22 cellular contexts compared by ENCODE assay signal in the genomic region with DNA sequence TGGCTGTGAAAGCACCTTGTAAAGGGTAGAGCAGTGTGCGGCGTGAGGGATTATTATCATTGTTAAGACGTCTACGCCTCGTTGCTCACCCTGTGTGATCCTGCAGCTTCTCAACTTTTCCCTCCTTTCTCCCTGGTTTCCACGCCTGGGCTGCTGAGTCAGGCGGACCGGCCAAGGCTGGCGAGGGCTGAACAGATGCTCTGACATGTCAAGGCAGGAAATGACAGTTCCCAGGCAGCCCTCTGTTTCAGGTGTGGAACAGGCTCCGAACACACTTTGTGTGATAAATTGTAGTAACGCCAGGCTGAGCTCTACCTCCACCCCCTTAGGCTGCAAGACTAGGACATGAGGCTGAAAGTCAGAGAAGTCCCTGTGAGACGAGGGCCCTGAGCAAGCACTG. TPM values are rescaled to one million over a fixed set of nuclear protein-coding genes. Genes with fewer than 3 reads are reported as not detected.
DNase-seq lines count a peak whose midpoint lies in the region; ATAC-seq, FAIRE-seq and TF ChIP-seq lines count a peak whose summit lies in the region.
"Had no signal": no experiment of that assay in that cellular context is flagged by ENCODE, and none has a peak within 500 bp of the region (broad histone marks: within the 10 kb centered on the region; RNA-seq: fewer than 3 reads in every experiment).

No MANE protein-coding gene starts in this region.

- H3K9me3 ChIP-seq in HepG2 (ENCODE audit: low read length), result no peaks in the 10 kb centered on the region
- no peaks in the 10 kb centered on the region for H3K9me3 ChIP-seq in right lobe of liver
- H3K9me3 ChIP-seq: BE2C, HAP-1 had no signal

- POLR2A ChIA-PET in HepG2 (lab: Yijun Ruan, JAX), result no interaction called here

- peaks cover 72% of the 10 kb centered on the region for H3K4me1 ChIP-seq in HepG2 (ENCODE audit: insufficient read depth, low read length)
- no peaks in the 10 kb centered on the region for H3K4me1 ChIP-seq in right lobe of liver

- FAIRE-seq in HepG2 (lab: Jason Lieb, UNC), result no peak
- peak; percentile 69 for FAIRE-seq in urothelium cell line (lab: Jason Lieb, UNC)
- FAIRE-seq: A204.1, GM12892, GM18507 had no signal

- H4K20me1 ChIP-seq in HepG2 (ENCODE audit: insufficient read depth, low read length), result no peaks in the 10 kb centered on the region

- H3K27ac ChIP-seq in HepG2 (ENCODE audit: extremely low read length, insufficient read depth, low read length) (no peak overlapping the region), right lobe of liver (no peak overlapping the region), caudate nucleus (ENCODE audit: low read depth, low read length) (no peak overlapping the region)
- H3K27ac ChIP-seq: HL-60 had no signal

- no peak for ATAC-seq in HepG2
- ATAC-seq in right lobe of liver, result no peak
- ATAC-seq in GM19035 (IDR thresholded peaks at IDR 0.05; ENCODE audit: unreplicated experiment), result no peak
- no peak for ATAC-seq in GM21447 (IDR thresholded peaks at IDR 0.05; ENCODE audit: unreplicated experiment)

- WGBS in HepG2 (ENCODE audit: low lambda C conversion rate), result 98% methylated on average over 12 of the region's 12 CpGs
- WGBS in right lobe of liver (ENCODE audit: insufficient coverage, low coverage, low lambda C conversion rate, missing lambda C conversion rate), result 86% methylated on average over 4 of the region's 12 CpGs

- DNase-seq in HepG2 (ENCODE audit: low spot score) (no peak), right lobe of liver (no peak), epithelial cell of esophagus (ENCODE audit: low read depth) (peak; percentile 77), nephron progenitor cell (no peak), urothelium cell line (ENCODE audit: low spot score) (no peak), caudate nucleus (lab: John Stamatoyannopoulos, UW) (no peak)
- DNase-seq: BE2C; CD4-positive, alpha-beta memory T cell; DMS153; NCI-H1092 treated with DMSO at 0.1 percent for 48 hours; NCI-H1694; NCI-H510A; NCI-H774; SIG-M5 had no signal

- H3K4me3 Mint-ChIP-seq in nephron progenitor cell, result peak overlapping the region; percentile 23
- H3K4me3 Mint-ChIP-seq: CD4-positive, alpha-beta memory T cell had no signal

- no peaks in the 10 kb centered on the region for H3K9me3 Mint-ChIP-seq in nephron progenitor cell
- H3K9me3 Mint-ChIP-seq: CD4-positive, alpha-beta memory T cell had no signal

- TF ChIP-seq CTCF in HepG2 (CRISPR knock-in tag; IDR thresholded peaks at IDR 0.05) (no peak), right lobe of liver (IDR thresholded peaks at IDR 0.05) (no peak), epithelial cell of esophagus (IDR thresholded peaks at IDR 0.05; ENCODE audit: insufficient read depth, low read depth, low read length, missing control alignments) (no peak), nephron progenitor cell (IDR thresholded peaks at IDR 0.05) (no peak)

- no peak overlapping the region for H2AFZ ChIP-seq in HepG2 (ENCODE audit: low read length)

- CTCF ChIA-PET in HepG2 (lab: Yijun Ruan, JAX; ENCODE audit: low intra/inter-chr PET ratio, low total read pairs), result interaction anchor here (0.9 kb wide), 1 partner anchor 36 kb away, joined by 3 read pairs; no protein-coding TSS in a partner anchor

- no peak overlapping the region for H3K27ac Mint-ChIP-seq in nephron progenitor cell
- H3K27ac Mint-ChIP-seq: CD4-positive, alpha-beta memory T cell had no signal

- BruUV-seq in HepG2 (replicated peaks; lab: Mats Ljungman, UMichigan), result no TSS peak

- H3K4me2 ChIP-seq in HepG2 (ENCODE audit: low read depth, low read length), result no peak overlapping the region

- intact Hi-C loops in HepG2 (cut with micrococcal nuclease; ENCODE audit: unreplicated experiment) (no loop called here), right lobe of liver (cut with DNase I) (no loop called here)

- no peak overlapping the region for H3K9ac ChIP-seq in HepG2 (ENCODE audit: insufficient read depth, low read depth, low read length)

- H3K27me3 Mint-ChIP-seq in nephron progenitor cell (ENCODE audit: low read depth, poor library complexity), result peaks cover 3% of the 10 kb centered on the region
- H3K27me3 Mint-ChIP-seq: CD4-positive, alpha-beta memory T cell had no signal

- no peak for TF ChIP-seq EP300 in HepG2 (IDR thresholded peaks at IDR 0.05; ENCODE audit: low read depth in 2 of 2, low read length in 2 of 2)
- TF ChIP-seq EP300 in HepG2 (CRISPR knock-in tag; IDR thresholded peaks at IDR 0.05; ENCODE audit: borderline replicate concordance), result peak; percentile 33; the same call in 1 of the 2 replicates

- H3K36me3 Mint-ChIP-seq in nephron progenitor cell (ENCODE audit: low read depth), result no peaks in the 10 kb centered on the region
- H3K36me3 Mint-ChIP-seq: CD4-positive, alpha-beta memory T cell had no signal

- H3K4me1 Mint-ChIP-seq in nephron progenitor cell, result peaks cover 46% of the 10 kb centered on the region
- H3K4me1 Mint-ChIP-seq: CD4-positive, alpha-beta memory T cell had no signal

- H3K36me3 ChIP-seq in HepG2 (replicated peaks in 1 of 2; ENCODE audit: control insufficient read depth in 1 of 2, insufficient read depth in 2 of 2, low read length in 2 of 2), result no peaks in the 10 kb centered on the region
- no peaks in the 10 kb centered on the region for H3K36me3 ChIP-seq in right lobe of liver
- H3K36me3 ChIP-seq: BE2C, HAP-1 had no signal

- no peak for TF ChIP-seq RAD21 in HepG2 (CRISPR knock-in tag; IDR thresholded peaks at IDR 0.05)

- in situ Hi-C loops in HepG2 (cut with HindIII; ENCODE audit: extremely low pct_ligation_motif_present, low pct_unique_long_range_greater_than_20kb), result no loop called here

- H3K79me2 ChIP-seq in HepG2 (ENCODE audit: insufficient read depth, low read length), result no peaks in the 10 kb centered on the region

- no peak for TF ChIP-seq POLR2A in HepG2 (IDR thresholded peaks at IDR 0.05; ENCODE audit: insufficient read depth in 1 of 2, low read depth in 2 of 2, low read length in 2 of 2)
- TF ChIP-seq POLR2A in right lobe of liver (IDR thresholded peaks at IDR 0.05), result no peak

- H3K27me3 ChIP-seq in HepG2 (ENCODE audit: control insufficient read depth in 1 of 2, insufficient read depth in 2 of 2, low read length in 2 of 2) (no peaks in the 10 kb centered on the region), right lobe of liver (no peaks in the 10 kb centered on the region)
- H3K27me3 ChIP-seq: BE2C had no signal

- H3K4me3 ChIP-seq in HepG2 (replicated peaks in 1 of 3; ENCODE audit: insufficient read depth in 1 of 3, low read depth in 2 of 3, low read length in 3 of 3), result no peak overlapping the region
- no peak overlapping the region for H3K4me3 ChIP-seq in right lobe of liver
- no peak overlapping the region for H3K4me3 ChIP-seq in epithelial cell of esophagus (ENCODE audit: low read length)
- H3K4me3 ChIP-seq: HAP-1 had no signal

TF ChIP-seq in HepG2, 621 proteins besides CTCF, POLR2A, EP300 and RAD21 (continues in another document):
- TF ChIP-seq TFDP1 (CRISPR knock-in tag; IDR thresholded peaks at IDR 0.05; ENCODE audit: borderline replicate concordance), result no peak
- TF ChIP-seq GTF3A (CRISPR knock-in tag; conservative IDR thresholded peaks at IDR 0.05), result peak; percentile 67; the same call in 1 of the 2 replicates

RNA-seq across cellular contexts. Expression of gene TBX2, which starts 46.0 kb away (rescaled TPM):
- 10.2 and 15.3 TPM in 2 replicates for total RNA-seq in HepG2 (2016; rRNA removed; fragmentation: Illumina TruSeq; extraction: Trizol)
- total RNA-seq in HepG2 (2016; cell fraction: cytosol; rRNA removed; fragmentation: Illumina TruSeq; extraction: Trizol; ENCODE audit: low read depth), result 3.7 TPM in 2 replicates
- 8.3 and 14.7 TPM in 2 replicates for total RNA-seq in HepG2 (2016; cell fraction: insoluble cytoplasmic fraction; rRNA removed; fragmentation: Illumina TruSeq; extraction: Trizol)
- 9.6 and 10.4 TPM in 2 replicates for total RNA-seq in HepG2 (2016; cell fraction: membrane; rRNA removed; fragmentation: Illumina TruSeq; extraction: Trizol)
- 10.9 and 12.4 TPM in 2 replicates for total RNA-seq in HepG2 (2016; cell fraction: nucleus; rRNA removed; fragmentation: Illumina TruSeq; extraction: Trizol)
- polyA plus RNA-seq in HepG2 (2011; rRNA removed), result 2.8 and 3.0 TPM in 2 replicates
- 1.9 and 3.7 TPM in 2 replicates for polyA plus RNA-seq in HepG2 (2011; cell fraction: cytosol; rRNA removed)
- polyA plus RNA-seq in HepG2 (2011; cell fraction: nucleus; rRNA removed), result 9.5 and 10.4 TPM in 2 replicates
- 1.0 and 1.6 TPM in 2 replicates for polyA plus RNA-seq in HepG2 (2012)
- polyA plus RNA-seq in HepG2 (2016; cell fraction: cytosol; fragmentation: Illumina TruSeq; extraction: Trizol; ENCODE audit: low read depth), result 2.8 and 3.6 TPM in 2 replicates
- 13.1 and 15.6 TPM in 2 replicates for polyA plus RNA-seq in HepG2 (2016; cell fraction: insoluble cytoplasmic fraction; fragmentation: Illumina TruSeq; extraction: Trizol; ENCODE audit: low read depth)
- polyA plus RNA-seq in HepG2 (2016; cell fraction: membrane; fragmentation: Illumina TruSeq; extraction: Trizol; ENCODE audit: low read depth), result 8.1 and 8.9 TPM in 2 replicates
- 26.2 and 30.9 TPM in 2 replicates for polyA plus RNA-seq in HepG2 (2016; cell fraction: nucleus; fragmentation: Illumina TruSeq; extraction: Trizol; ENCODE audit: insufficient read depth, low read depth)
- 3.0 and 6.9 TPM in 2 replicates for polyA minus RNA-seq in HepG2 (2011; rRNA and poly(A)+ RNA removed; ENCODE audit: low replicate concordance)
- polyA minus RNA-seq in HepG2 (2011; cell fraction: cytosol; rRNA and poly(A)+ RNA removed), result 1.5 and 2.4 TPM in 2 replicates
- polyA minus RNA-seq in HepG2 (2011; cell fraction: nucleus; rRNA and poly(A)+ RNA removed), result 4.9 and 5.3 TPM in 2 replicates
- 1 to 10 TPM; 1.9 to 4.4 (median 2.7) TPM for total RNA-seq in right lobe of liver
- total RNA-seq: CD4-positive, alpha-beta memory T cell; OCI-LY7 had no signal
- polyA plus RNA-seq: CD4-positive, alpha-beta memory T cell had no signal
